In genomic region chr17:60562421-60562820, GRCh38 we compare ENCODE assay signal across 20 cellular contexts.
"Had no signal": no experiment of that assay in that cellular context is flagged by ENCODE, and none has a peak within 500 bp of the region (broad histone marks: within the 10 kb centered on the region; RNA-seq: fewer than 3 reads in every experiment).

No MANE protein-coding gene starts in this region.

- ATAC-seq: activated CD8-positive, alpha-beta T cell treated with anti-CD3 and anti-CD28 coated beads for 36 hours; gastrocnemius medialis; lower lobe of right lung; right cardiac atrium; stimulated activated naive CD8-positive, alpha-beta T cell treated with anti-CD3 and anti-CD28 coated beads, Interleukin-15, amount 100 ng/mL, for 72 hours had no signal

- H3K9me3 ChIP-seq: gastrocnemius medialis, lower lobe of right lung, prostate gland, suprapubic skin had no signal

- DNase-seq: activated CD4-positive, alpha-beta T cell treated with anti-CD3 and anti-CD28 coated beads, Interleukin-2, amount 10 ng/mL, durations not matched to agents 24 days and 14 days; activated CD4-positive, CD25-positive, alpha-beta regulatory T cell; activated CD8-positive, alpha-beta T cell treated with anti-CD3 and anti-CD28 coated beads for 36 hours; activated naive CD4-positive, alpha-beta T cell treated with anti-CD3 and anti-CD28 coated beads for 36 hours; activated T-cell treated with anti-CD3 and anti-CD28 coated beads, Interleukin-2, amount 50 U/mL, for 1 hour; anterior cingulate cortex; brain microvascular endothelial cell; gastrocnemius medialis; head of caudate nucleus; lower lobe of right lung; right cardiac atrium; stimulated activated CD4-positive, alpha-beta T cell treated with anti-CD3 and anti-CD28 coated beads, Interleukin-4, amount 100 ng/mL, for 1 hour; stimulated activated naive CD8-positive, alpha-beta T cell treated with anti-CD3 and anti-CD28 coated beads, Interleukin-15, amount 100 ng/mL, for 72 hours; T-helper 1 cell; T-helper 9 cell; trophoblast cell had no signal

- H3K36me3 ChIP-seq: brain microvascular endothelial cell, gastrocnemius medialis, lower lobe of right lung, prostate gland, suprapubic skin had no signal

- H3K4me1 ChIP-seq: gastrocnemius medialis, lower lobe of right lung, prostate gland, suprapubic skin had no signal

- H3K27ac ChIP-seq: brain microvascular endothelial cell, coronary artery, gastrocnemius medialis, lower lobe of right lung, prostate gland, suprapubic skin had no signal

- H3K4me3 ChIP-seq: coronary artery, gastrocnemius medialis, lower lobe of right lung, prostate gland, smooth muscle cell, suprapubic skin had no signal

- H3K27me3 ChIP-seq: brain microvascular endothelial cell, gastrocnemius medialis, suprapubic skin had no signal
